22 cellular contexts compared by ENCODE assay signal in the genomic region with DNA sequence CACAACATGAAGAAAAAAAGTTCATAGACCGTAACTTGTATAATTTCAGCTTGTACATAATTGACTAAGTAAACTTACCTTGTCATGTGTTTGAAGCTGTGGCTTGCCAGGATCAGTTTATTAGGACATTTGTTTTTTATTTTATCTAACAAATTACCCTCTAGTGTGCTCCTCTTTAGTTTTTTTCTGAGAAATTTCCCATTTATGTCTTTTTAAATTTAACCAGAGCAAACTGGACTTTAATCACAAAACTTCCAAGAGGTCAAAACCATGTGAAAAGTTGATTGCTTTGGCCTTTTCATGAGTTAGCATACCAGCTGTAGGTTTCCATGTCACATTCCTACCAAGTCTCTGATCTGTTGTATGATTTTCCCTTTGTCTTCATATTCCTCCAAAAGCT.
"Had no signal": no experiment of that assay in that cellular context is flagged by ENCODE, and none has a peak within 500 bp of the region (broad histone marks: within the 10 kb centered on the region; RNA-seq: fewer than 3 reads in every experiment).

No MANE protein-coding gene starts in this region.

- FAIRE-seq: islet of Langerhans had no signal

- ATAC-seq: activated CD8-positive, alpha-beta memory T cell treated with anti-CD3 and anti-CD28 coated beads, Interleukin-2, amount 10 ng/mL, durations not matched to agents 7 days and 5 days; activated CD8-positive, alpha-beta T cell treated with anti-CD3 and anti-CD28 coated beads, Interleukin-2, amount 10 ng/mL, durations not matched to agents 7 days and 5 days; heart right ventricle; stimulated activated naive CD8-positive, alpha-beta T cell treated with anti-CD3 and anti-CD28 coated beads, Interleukin-15, Interleukin-2, amounts not matched to agents 100 U/mL and 50 U/mL, for 24 hours had no signal

- H3K27ac Mint-ChIP-seq: activated CD8-positive, alpha-beta memory T cell treated with anti-CD3 and anti-CD28 coated beads, Interleukin-2, amount 10 ng/mL, durations not matched to agents 7 days and 5 days; activated T-helper 2 cell treated with anti-CD3 and anti-CD28 coated beads, Interferon-gamma antibody, Interleukin-2, Interleukin-4, amounts not matched to agents 10 μg/mL and 5 μg/mL and 100 μg/mL, durations not matched to agents 14 hours and 24 hours and 36 hours had no signal

- H3K4me3 Mint-ChIP-seq: activated CD8-positive, alpha-beta memory T cell treated with anti-CD3 and anti-CD28 coated beads, Interleukin-2, amount 10 ng/mL, durations not matched to agents 7 days and 5 days; activated CD8-positive, alpha-beta T cell treated with anti-CD3 and anti-CD28 coated beads, Interleukin-2, amount 10 ng/mL, durations not matched to agents 7 days and 5 days; activated naive CD4-positive, alpha-beta T cell treated with anti-CD3 and anti-CD28 coated beads, Interleukin-2, amount 50 U/mL, for 24 hours; brain had no signal

- DNase-seq: activated CD8-positive, alpha-beta memory T cell treated with anti-CD3 and anti-CD28 coated beads, Interleukin-2, amount 10 ng/mL, durations not matched to agents 7 days and 5 days; activated CD8-positive, alpha-beta T cell treated with anti-CD3 and anti-CD28 coated beads, Interleukin-2, amount 10 ng/mL, durations not matched to agents 7 days and 5 days; activated T-cell treated with anti-CD3 and anti-CD28 coated beads, Interleukin-2, amount 50 U/mL, for 48 hours; anterior cingulate cortex; dermis blood vessel endothelial cell; effector CD4-positive, alpha-beta T cell; esophagus squamous epithelium; foreskin melanocyte; heart right ventricle; left ventricle myocardium inferior; mucosa of descending colon; ovary; psoas muscle; spleen; stimulated activated naive CD8-positive, alpha-beta T cell treated with anti-CD3 and anti-CD28 coated beads, Interleukin-15, Interleukin-2, amounts not matched to agents 100 U/mL and 50 U/mL, for 24 hours; T-helper 2 cell; testis; transverse colon had no signal

- H3K9me3 Mint-ChIP-seq: activated naive CD4-positive, alpha-beta T cell treated with anti-CD3 and anti-CD28 coated beads, Interleukin-2, amount 50 U/mL, for 24 hours; activated T-helper 2 cell treated with anti-CD3 and anti-CD28 coated beads, Interferon-gamma antibody, Interleukin-2, Interleukin-4, amounts not matched to agents 10 μg/mL and 5 μg/mL and 100 μg/mL, durations not matched to agents 14 hours and 24 hours and 36 hours; brain had no signal

- H3K27me3 Mint-ChIP-seq: activated CD8-positive, alpha-beta memory T cell treated with anti-CD3 and anti-CD28 coated beads, Interleukin-2, amount 10 ng/mL, durations not matched to agents 7 days and 5 days; activated naive CD4-positive, alpha-beta T cell treated with anti-CD3 and anti-CD28 coated beads, Interleukin-2, amount 50 U/mL, for 24 hours; brain had no signal
